Comparison of ENCODE assay signal across 1 cellular context in genomic region chr7:135362871-135363270, GRCh38.
TF ChIP-seq lines count a peak whose summit lies in the region.

No MANE protein-coding gene starts in this region.

TF ChIP-seq in H1, 55 proteins besides CTCF, POLR2A, EP300 and RAD21 (continued from another document):
- TF ChIP-seq MAFK (IDR thresholded peaks at IDR 0.05; ENCODE audit: low read depth, low read length), result no peak
- no peak for TF ChIP-seq CHD1 (IDR thresholded peaks at IDR 0.05; ENCODE audit: low read depth, low read length)
- no peak for TF ChIP-seq POLR2AphosphoS5 (IDR thresholded peaks at IDR 0.05; ENCODE audit: low read depth, low read length)
- TF ChIP-seq TAF1 (IDR thresholded peaks at IDR 0.05; ENCODE audit: low read depth, low read length), result no peak
